Comparison of ENCODE assay signal across 29 cellular contexts in the genomic region with DNA sequence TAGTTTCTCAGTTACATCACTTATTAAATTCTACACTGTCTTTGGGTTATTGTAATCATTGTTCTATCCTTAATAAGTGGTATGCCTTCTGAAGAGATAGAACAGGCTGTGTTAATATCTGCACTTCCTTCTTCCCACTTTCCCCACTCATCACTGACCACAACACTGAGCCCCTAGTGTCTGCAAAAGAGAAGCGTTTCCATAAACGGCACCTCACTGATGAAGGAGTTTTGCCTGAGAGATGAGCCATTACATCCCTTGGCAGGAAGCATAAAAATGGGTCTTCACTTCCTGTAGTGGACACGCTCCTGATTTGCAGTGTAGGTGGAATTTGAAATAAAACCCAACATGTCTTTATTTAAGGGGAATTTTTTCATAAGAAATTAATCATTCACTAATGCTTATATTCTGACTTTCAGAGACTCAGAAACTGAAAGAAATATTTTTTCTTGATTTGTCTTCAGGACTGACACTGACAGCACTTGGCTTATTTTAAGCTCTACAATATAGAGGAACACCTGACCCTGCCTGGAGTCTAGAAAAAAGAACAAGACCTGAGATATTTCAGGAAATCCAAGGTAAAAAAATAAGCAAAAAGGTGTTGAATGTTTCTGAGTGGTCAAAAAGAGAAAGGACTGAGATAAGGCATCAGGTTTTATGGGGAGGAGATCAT.
"Had no signal": no experiment of that assay in that cellular context is flagged by ENCODE, and none has a peak within 500 bp of the region (broad histone marks: within the 10 kb centered on the region; RNA-seq: fewer than 3 reads in every experiment).

No MANE protein-coding gene starts in this region.

- DNase-seq: activated CD4-positive, alpha-beta T cell treated with anti-CD3 and anti-CD28 coated beads for 1 hour; activated CD4-positive, alpha-beta T cell treated with anti-CD3 and anti-CD28 coated beads, Interleukin-2, amount 10 ng/mL, durations not matched to agents 7 days and 5 days; activated CD8-positive, alpha-beta T cell treated with anti-CD3 and anti-CD28 coated beads for 36 hours; activated naive CD8-positive, alpha-beta T cell treated with anti-CD3 and anti-CD28 coated beads, Interleukin-2, amount 50 U/mL, for 24 hours; activated T-cell treated with anti-CD3 and anti-CD28 coated beads, Interleukin-2, amount 50 U/mL, for 4 hours; amygdala; caudate nucleus; cortex of kidney; effector memory CD8-positive, alpha-beta T cell; erythroblast; head of caudate nucleus; hippocampal formation; left colon; mammary epithelial cell; stimulated activated CD4-positive, alpha-beta T cell treated with anti-CD3 and anti-CD28 coated beads, Interleukin-12 subunit alpha, Interleukin-12 subunit beta, amount 100 ng/mL, for 4 hours; stimulated activated CD4-positive, alpha-beta T cell treated with anti-CD3 and anti-CD28 coated beads, Interleukin-4, amount 100 ng/mL, for 24 hours; T-helper 9 cell; trophoblast cell; uterus had no signal

- H3K36me3 ChIP-seq: gastroesophageal sphincter, thoracic aorta, uterus had no signal

- H3K4me1 Mint-ChIP-seq: activated CD4-positive, alpha-beta T cell treated with anti-CD3 and anti-CD28 coated beads, Interleukin-2, amount 10 ng/mL, durations not matched to agents 7 days and 5 days; activated naive CD4-positive, alpha-beta T cell treated with anti-CD3 and anti-CD28 coated beads, Interleukin-2, amount 50 U/mL, for 24 hours; activated naive CD8-positive, alpha-beta T cell treated with anti-CD3 and anti-CD28 coated beads, Interleukin-2, amount 50 U/mL, for 24 hours; activated T-helper 17 cell treated with anti-CD3 and anti-CD28 coated beads, Interleukin-2, amount 50 U/mL, for 72 hours; stimulated activated effector memory CD8-positive, alpha-beta T cell treated with anti-CD3 and anti-CD28 coated beads, Interleukin-12 subunit alpha, Interleukin-12 subunit beta, amount 100 ng/mL, for 72 hours had no signal

- H3K36me3 Mint-ChIP-seq: activated naive CD4-positive, alpha-beta T cell treated with anti-CD3 and anti-CD28 coated beads, Interleukin-2, amount 50 U/mL, for 24 hours; stimulated activated effector memory CD8-positive, alpha-beta T cell treated with anti-CD3 and anti-CD28 coated beads, Interleukin-12 subunit alpha, Interleukin-12 subunit beta, amount 100 ng/mL, for 72 hours; WTC11 had no signal

- H3K27me3 ChIP-seq: gastroesophageal sphincter, uterus had no signal

- H3K27ac ChIP-seq: gastroesophageal sphincter, skin epidermis, thoracic aorta, uterus had no signal

- H3K4me1 ChIP-seq: gastroesophageal sphincter had no signal

- H3K4me3 ChIP-seq: gastroesophageal sphincter, skin epidermis, thoracic aorta, uterus had no signal

- ATAC-seq: activated CD8-positive, alpha-beta T cell treated with anti-CD3 and anti-CD28 coated beads for 36 hours; activated naive CD8-positive, alpha-beta T cell treated with anti-CD3 and anti-CD28 coated beads, Interleukin-2, amount 50 U/mL, for 24 hours; activated T-cell treated with anti-CD3 and anti-CD28 coated beads, Interleukin-2, amount 50 U/mL, for 4 hours; activated T-helper 17 cell treated with anti-CD3 and anti-CD28 coated beads, Interleukin-2, amount 50 U/mL, for 72 hours; effector memory CD8-positive, alpha-beta T cell; gastroesophageal sphincter; left colon; sciatic nerve; stimulated activated effector memory CD8-positive, alpha-beta T cell treated with anti-CD3 and anti-CD28 coated beads, Interleukin-12 subunit alpha, Interleukin-12 subunit beta, amount 100 ng/mL, for 72 hours; WTC11 had no signal

- H3K9me3 ChIP-seq: thoracic aorta, uterus had no signal

- H3K27me3 Mint-ChIP-seq: activated CD4-positive, alpha-beta T cell treated with anti-CD3 and anti-CD28 coated beads, Interleukin-2, amount 10 ng/mL, durations not matched to agents 7 days and 5 days; activated CD8-positive, alpha-beta T cell treated with anti-CD3 and anti-CD28 coated beads for 36 hours; activated naive CD4-positive, alpha-beta T cell treated with anti-CD3 and anti-CD28 coated beads, Interleukin-2, amount 50 U/mL, for 24 hours; activated naive CD8-positive, alpha-beta T cell treated with anti-CD3 and anti-CD28 coated beads, Interleukin-2, amount 50 U/mL, for 24 hours; activated T-helper 17 cell treated with anti-CD3 and anti-CD28 coated beads, Interleukin-2, amount 50 U/mL, for 72 hours; effector memory CD8-positive, alpha-beta T cell; stimulated activated naive CD8-positive, alpha-beta T cell treated with anti-CD3 and anti-CD28 coated beads, Interleukin-15, Interleukin-2, amounts not matched to agents 100 ng/mL and 50 ng/mL, for 24 hours had no signal

- H3K4me3 Mint-ChIP-seq: activated CD4-positive, alpha-beta T cell treated with anti-CD3 and anti-CD28 coated beads, Interleukin-2, amount 10 ng/mL, durations not matched to agents 7 days and 5 days; activated CD8-positive, alpha-beta T cell treated with anti-CD3 and anti-CD28 coated beads for 36 hours; activated naive CD4-positive, alpha-beta T cell treated with anti-CD3 and anti-CD28 coated beads, Interleukin-2, amount 50 U/mL, for 24 hours; activated naive CD8-positive, alpha-beta T cell treated with anti-CD3 and anti-CD28 coated beads, Interleukin-2, amount 50 U/mL, for 24 hours; activated T-cell treated with anti-CD3 and anti-CD28 coated beads, Interleukin-2, amount 50 U/mL, for 4 hours; activated T-helper 17 cell treated with anti-CD3 and anti-CD28 coated beads, Interleukin-2, amount 50 U/mL, for 72 hours; effector memory CD8-positive, alpha-beta T cell; nephron; stimulated activated effector memory CD8-positive, alpha-beta T cell treated with anti-CD3 and anti-CD28 coated beads, Interleukin-12 subunit alpha, Interleukin-12 subunit beta, amount 100 ng/mL, for 72 hours; stimulated activated naive CD8-positive, alpha-beta T cell treated with anti-CD3 and anti-CD28 coated beads, Interleukin-15, Interleukin-2, amounts not matched to agents 100 ng/mL and 50 ng/mL, for 24 hours; WTC11 had no signal

- H3K9me3 Mint-ChIP-seq: activated CD4-positive, alpha-beta T cell treated with anti-CD3 and anti-CD28 coated beads, Interleukin-2, amount 10 ng/mL, durations not matched to agents 7 days and 5 days; activated CD8-positive, alpha-beta T cell treated with anti-CD3 and anti-CD28 coated beads for 36 hours; activated naive CD8-positive, alpha-beta T cell treated with anti-CD3 and anti-CD28 coated beads, Interleukin-2, amount 50 U/mL, for 24 hours; activated T-helper 17 cell treated with anti-CD3 and anti-CD28 coated beads, Interleukin-2, amount 50 U/mL, for 72 hours; stimulated activated naive CD8-positive, alpha-beta T cell treated with anti-CD3 and anti-CD28 coated beads, Interleukin-15, Interleukin-2, amounts not matched to agents 100 ng/mL and 50 ng/mL, for 24 hours; WTC11 had no signal

- H3K27ac Mint-ChIP-seq: activated CD4-positive, alpha-beta T cell treated with anti-CD3 and anti-CD28 coated beads, Interleukin-2, amount 10 ng/mL, durations not matched to agents 7 days and 5 days; activated CD8-positive, alpha-beta T cell treated with anti-CD3 and anti-CD28 coated beads for 36 hours; activated naive CD4-positive, alpha-beta T cell treated with anti-CD3 and anti-CD28 coated beads, Interleukin-2, amount 50 U/mL, for 24 hours; activated naive CD8-positive, alpha-beta T cell treated with anti-CD3 and anti-CD28 coated beads, Interleukin-2, amount 50 U/mL, for 24 hours; activated T-helper 17 cell treated with anti-CD3 and anti-CD28 coated beads, Interleukin-2, amount 50 U/mL, for 72 hours; effector memory CD8-positive, alpha-beta T cell; nephron; stimulated activated effector memory CD8-positive, alpha-beta T cell treated with anti-CD3 and anti-CD28 coated beads, Interleukin-12 subunit alpha, Interleukin-12 subunit beta, amount 100 ng/mL, for 72 hours; stimulated activated naive CD8-positive, alpha-beta T cell treated with anti-CD3 and anti-CD28 coated beads, Interleukin-15, Interleukin-2, amounts not matched to agents 100 ng/mL and 50 ng/mL, for 24 hours; WTC11 had no signal
